Comparison of ENCODE assay signal across 32 cellular contexts in the genomic region with DNA sequence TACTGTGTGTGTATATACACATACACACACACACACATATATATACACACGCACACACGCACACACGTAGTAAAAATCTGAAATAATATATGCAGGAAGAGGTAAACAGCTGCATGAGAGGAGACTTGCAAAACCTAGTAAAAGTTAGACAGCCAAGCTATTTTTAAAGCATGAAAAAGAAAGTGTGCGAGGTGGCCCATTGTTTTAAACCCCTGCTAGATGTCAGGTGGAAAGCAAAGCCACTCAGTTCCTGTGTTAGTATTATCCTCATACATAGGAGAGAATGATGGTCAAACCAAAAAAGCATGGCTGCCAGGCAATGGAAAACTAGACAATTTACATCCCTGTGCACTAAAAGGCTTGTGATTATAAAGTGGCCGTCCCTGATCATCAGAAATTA.
"Had no signal": no experiment of that assay in that cellular context is flagged by ENCODE, and none has a peak within 500 bp of the region (broad histone marks: within the 10 kb centered on the region; RNA-seq: fewer than 3 reads in every experiment).

No MANE protein-coding gene starts in this region.

- H3K9ac ChIP-seq: KMS-11 had no signal

- H3K4me2 ChIP-seq: KMS-11, PC-9 had no signal

- H3K27ac ChIP-seq: KMS-11, PC-9, RWPE1, SJCRH30, SK-N-MC had no signal

- H3K4me3 ChIP-seq: PC-9, SJCRH30, SK-N-MC had no signal

- ATAC-seq: Panc1, Right ventricle myocardium inferior, SK-N-SH treated with all-trans-retinoic acid at 6 μM for 48 hours, T-cell had no signal

- H2AFZ ChIP-seq: PC-9 had no signal

- H3K27ac Mint-ChIP-seq: T-cell had no signal

- H3K9me3 ChIP-seq: SJCRH30 had no signal

- H3K4me3 Mint-ChIP-seq: T-cell had no signal

- H3K27me3 Mint-ChIP-seq: T-cell had no signal

- DNase-seq: Karpas-422, NCI-H1048, NCI-H1092 treated with DMSO at 0.1 percent for 48 hours, NCI-H1105 treated with DMSO at 0.1 percent for 48 hours, NCI-H1417, NCI-H1436, NCI-H146, NCI-H1694, NCI-H187, NCI-H1930, NCI-H2029 treated with DMSO at 0.1 percent for 48 hours, NCI-H2081 treated with DMSO at 0.1 percent for 48 hours, NCI-H2107, NCI-H2171 treated with DMSO at 0.1 percent for 48 hours, NCI-H226, NCI-H446 treated with DMSO at 0.1 percent for 48 hours, NCI-H510A, NCI-H524, NCI-H526, NCI-H69, NCI-H774, PC-9, SHP77, SIG-M5, T-cell had no signal

- H3K27me3 ChIP-seq: SJCRH30 had no signal

- H3K9me3 Mint-ChIP-seq: T-cell had no signal

- H3K36me3 ChIP-seq: SJCRH30 had no signal

- H3K36me3 Mint-ChIP-seq: T-cell had no signal
